Comparison of ENCODE assay signal across 17 cellular contexts in the genomic region with DNA sequence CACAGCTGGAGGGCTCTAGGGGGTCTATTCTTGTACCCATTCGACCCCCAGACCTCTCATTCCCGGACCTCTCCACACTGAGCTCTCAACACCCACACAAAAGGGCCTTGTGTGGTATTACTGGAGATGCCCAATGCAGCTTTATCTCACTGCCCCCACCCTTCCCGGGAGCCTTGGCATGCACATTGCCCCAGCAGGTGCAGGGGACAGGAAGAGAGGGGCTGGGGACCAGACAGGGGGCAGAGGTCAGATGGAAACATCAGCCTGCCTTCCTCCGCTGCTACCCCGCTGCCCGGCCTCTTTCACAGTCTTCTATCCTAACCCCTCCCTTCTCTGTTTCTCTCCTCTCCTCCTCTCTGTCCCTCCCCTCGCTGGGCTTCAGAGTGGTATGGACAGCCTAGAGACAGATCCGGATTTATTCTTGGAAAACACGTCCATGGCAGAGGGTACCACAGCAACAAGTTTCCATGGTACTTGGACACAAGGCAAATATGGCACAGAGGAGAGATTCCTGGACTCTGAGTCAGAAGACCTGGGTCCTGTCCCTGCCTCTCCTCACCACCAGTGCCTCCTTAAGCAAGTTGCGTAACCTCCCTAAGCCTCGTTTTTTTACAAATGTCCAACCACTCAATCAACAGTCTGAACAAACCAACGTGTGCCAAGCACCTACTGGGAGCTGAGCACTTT. TPM values are rescaled to one million over a fixed set of nuclear protein-coding genes. Genes with fewer than 3 reads are reported as not detected.
DNase-seq lines count a peak whose midpoint lies in the region; ATAC-seq and TF ChIP-seq lines count a peak whose summit lies in the region.
"Had no signal": no experiment of that assay in that cellular context is flagged by ENCODE, and none has a peak within 500 bp of the region (broad histone marks: within the 10 kb centered on the region; RNA-seq: fewer than 3 reads in every experiment).

No MANE protein-coding gene starts in this region.

- H3K9me3 ChIP-seq in colonic mucosa (no peaks in the 10 kb centered on the region), adrenal gland (replicated peaks in 1 of 3) (no peaks in the 10 kb centered on the region)
- H3K9me3 ChIP-seq: BLaER1 treated with 17β-estradiol and CSF1 and Interleukin-3, amounts not matched to agents 10 nM and 100 nM; breast epithelium had no signal

- H3K4me1 ChIP-seq in colonic mucosa (no peaks in the 10 kb centered on the region), adrenal gland (replicated peaks in 1 of 2) (no peaks in the 10 kb centered on the region)
- H3K4me1 ChIP-seq: BLaER1 treated with 17β-estradiol and CSF1 and Interleukin-3, amounts not matched to agents 10 nM and 100 nM; breast epithelium had no signal

- WGBS in adrenal gland, 4 donors = 63 to 79% (median 74%) methylated on average over 9 to 12 of the region's 12 CpGs

- no peak overlapping the region for H3K27ac ChIP-seq in colonic mucosa
- H3K27ac ChIP-seq in adrenal gland = no peak overlapping the region
- H3K27ac ChIP-seq: BLaER1 treated with 17β-estradiol and CSF1 and Interleukin-3, amounts not matched to agents 10 nM and 100 nM had no signal

- intact Hi-C loops in colonic mucosa (cut with DNase I) (no loop called here), adrenal gland (cut with DNase I) (no loop called here)

- H3K9ac ChIP-seq in colonic mucosa (ENCODE audit: low read depth in 2 of 2, low read length in 2 of 2) = no peak overlapping the region
- H3K9ac ChIP-seq: BLaER1 treated with 17β-estradiol and CSF1 and Interleukin-3, amounts not matched to agents 10 nM and 100 nM had no signal

- DNase-seq in AG09309 (ENCODE audit: low read depth) (peak; percentile 7), LHCN-M2 (ENCODE audit: low read depth) (peak; percentile 32), choroid plexus epithelial cell (ENCODE audit: low read depth) (peak; percentile 9), omental fat pad (ENCODE audit: low spot score) (no peak), colonic mucosa (no peak), occipital lobe (lab: John Stamatoyannopoulos, UW) (no peak), adrenal gland (no peak)
- no peak for DNase-seq in effector CD4-positive, alpha-beta T cell
- DNase-seq: activated CD8-positive, alpha-beta T cell treated with anti-CD3 and anti-CD28 coated beads, Interleukin-2, amount 10 ng/mL, durations not matched to agents 7 days and 5 days; activated gamma-delta T cell; NCI-H1436 treated with DMSO at 0.1 percent for 48 hours; NCI-H524; stimulated activated CD4-positive, alpha-beta T cell treated with anti-CD3 and anti-CD28 coated beads, Interleukin-4, amount 100 ng/mL, for 4 hours; stimulated activated naive B cell treated with anti-CD40 and anti-IgM and Interleukin-4, amounts not matched to agents 10 μg/mL and 1 μg/mL and 100 μg/mL, for 72 hours; T-helper 9 cell had no signal

- no peak for TF ChIP-seq CTCF in AG09309 (IDR thresholded peaks at IDR 0.05; ENCODE audit: control insufficient read depth, insufficient read depth, low read depth, low read length, missing control alignments)
- no peak for TF ChIP-seq CTCF in choroid plexus epithelial cell (conservative IDR thresholded peaks at IDR 0.05; ENCODE audit: low read depth, low read length)
- TF ChIP-seq CTCF in omental fat pad (IDR thresholded peaks at IDR 0.05) = no peak
- no peak for TF ChIP-seq CTCF in colonic mucosa (IDR thresholded peaks at IDR 0.05)
- no peak for TF ChIP-seq CTCF in adrenal gland (IDR thresholded peaks at IDR 0.05)

- H3K36me3 ChIP-seq in colonic mucosa (no peaks in the 10 kb centered on the region), adrenal gland (replicated peaks in 1 of 2) (no peaks in the 10 kb centered on the region)
- H3K36me3 ChIP-seq: BLaER1 treated with 17β-estradiol and CSF1 and Interleukin-3, amounts not matched to agents 10 nM and 100 nM; breast epithelium had no signal

- H3K4me3 ChIP-seq in AG09309 (ENCODE audit: control insufficient read depth, low read depth, low read length) (no peak overlapping the region), choroid plexus epithelial cell (ENCODE audit: low read depth, low read length) (no peak overlapping the region), colonic mucosa (no peak overlapping the region), adrenal gland (no peak overlapping the region)
- H3K4me3 ChIP-seq: BLaER1 treated with 17β-estradiol and CSF1 and Interleukin-3, amounts not matched to agents 10 nM and 100 nM; breast epithelium had no signal

- ATAC-seq in omental fat pad (ENCODE audit: low FRiP score) = peak; percentile 88
- ATAC-seq: activated CD8-positive, alpha-beta T cell treated with anti-CD3 and anti-CD28 coated beads, Interleukin-2, amount 10 ng/mL, durations not matched to agents 7 days and 5 days; stimulated activated naive B cell treated with anti-CD40 and anti-IgM and Interleukin-4, amounts not matched to agents 10 μg/mL and 1 μg/mL and 100 μg/mL, for 72 hours had no signal

- TF ChIP-seq POLR2A in adrenal gland (IDR thresholded peaks at IDR 0.05) = no peak

- H3K27me3 ChIP-seq in colonic mucosa (no peaks in the 10 kb centered on the region), adrenal gland (peaks cover 12% of the 10 kb centered on the region)
- H3K27me3 ChIP-seq: BLaER1 treated with 17β-estradiol and CSF1 and Interleukin-3, amounts not matched to agents 10 nM and 100 nM had no signal

RNA-seq across cellular contexts. Expression of gene IGSF9B, which starts 8.3 kb away (rescaled TPM):
- total RNA-seq in LHCN-M2 (2014; rRNA removed) (under 0.01 and 0.19 TPM in 2 replicates), omental fat pad (10 to 100 TPM in 1 of 4 donors, 1 to 10 TPM in 3; 2.0 to 29.7 (median 6.6) TPM), colonic mucosa (1 to 10 TPM; 5.0 to 6.0 TPM), occipital lobe (5.5 TPM), adrenal gland (1 to 10 TPM in 4 of 8 donors, under 1 TPM in 4; 0.12 to 5.3 (median 1.2) TPM)
- polyA plus RNA-seq in LHCN-M2 (2012) = not detected
- 10 to 100 TPM in 1 of 3 donors, 1 to 10 TPM in 2; 1.8 to 23.4 (median 2.3) TPM for polyA plus RNA-seq in adrenal gland

Comparison
In these comparisons a context has a peak if more than half of its experiments do, and no peak if none do; other contexts are left out.
1. DNase-seq: peak in AG09309 (single experiment), LHCN-M2 (single experiment) and choroid plexus epithelial cell (single experiment); none in omental fat pad (single experiment), effector CD4-positive, alpha-beta T cell (single experiment), colonic mucosa (single experiment), occipital lobe (single experiment) and adrenal gland (0 of 7).